ENCODE assay signal across 1 cellular context in genomic region chr14:32087173-32087861, GRCh38.
TF ChIP-seq lines count a peak whose summit lies in the region.

No MANE protein-coding gene starts in this region.

TF ChIP-seq in HEK293, 187 proteins besides CTCF, POLR2A, EP300 and RAD21 (continued from another document and continues in another):
- TF ChIP-seq ZBTB11 (tag by site-specific recombination; conservative IDR thresholded peaks at IDR 0.05; ENCODE audit: low read depth) (no peak), REPIN1 (tag by site-specific recombination; IDR thresholded peaks at IDR 0.05; ENCODE audit: low read depth) (no peak), ZBTB17 (tag by site-specific recombination; IDR thresholded peaks at IDR 0.05) (0 out of 2 replicates have a peak, but pooled peaks have one; percentile 38), SP7 (tag by site-specific recombination; IDR thresholded peaks at IDR 0.05) (peak; percentile 77), IKZF3 (tag by site-specific recombination; IDR thresholded peaks at IDR 0.05) (peak; percentile 90), ZXDB (tag by site-specific recombination; IDR thresholded peaks at IDR 0.05) (0 out of 2 replicates have a peak, but pooled peaks have one; percentile 51), ZNF354C (tag by site-specific recombination; IDR thresholded peaks at IDR 0.05; ENCODE audit: borderline replicate concordance, low read depth) (no peak), GLI2 (tag by site-specific recombination; IDR thresholded peaks at IDR 0.05; ENCODE audit: borderline replicate concordance, low read depth) (no peak), INSM2 (tag by site-specific recombination; IDR thresholded peaks at IDR 0.05) (peak; percentile 60; the same call in 1 of the 2 replicates), ZNF518A (tag by site-specific recombination; conservative IDR thresholded peaks at IDR 0.05; ENCODE audit: low read depth) (0 out of 2 replicates have a peak, but pooled peaks have one; percentile 30), ZNF791 (tag by site-specific recombination; IDR thresholded peaks at IDR 0.05) (no peak), ZFP41 (tag by site-specific recombination; IDR thresholded peaks at IDR 0.05; ENCODE audit: borderline replicate concordance) (no peak), ZNF175 (tag by site-specific recombination; IDR thresholded peaks at IDR 0.05) (no peak), ZSCAN30 (tag by site-specific recombination; IDR thresholded peaks at IDR 0.05) (no peak), ZNF362 (tag by site-specific recombination; IDR thresholded peaks at IDR 0.05) (no peak), TSHZ1 (tag by site-specific recombination; IDR thresholded peaks at IDR 0.05; ENCODE audit: borderline replicate concordance) (peak; percentile 37; the same call in 1 of the 2 replicates), ZNF596 (tag by site-specific recombination; IDR thresholded peaks at IDR 0.05) (no peak), ZBTB49 (tag by site-specific recombination; IDR thresholded peaks at IDR 0.05; ENCODE audit: low read depth) (no peak), ZSCAN16 (tag by site-specific recombination; IDR thresholded peaks at IDR 0.05) (no peak), PRDM10 (tag by site-specific recombination; IDR thresholded peaks at IDR 0.05) (peak; percentile 62), ZNF148 (tag by site-specific recombination; IDR thresholded peaks at IDR 0.05; ENCODE audit: borderline replicate concordance) (no peak), ZNF747 (tag by site-specific recombination; IDR thresholded peaks at IDR 0.05) (no peak), ZNF76 (tag by site-specific recombination; IDR thresholded peaks at IDR 0.05; ENCODE audit: borderline replicate concordance, low read depth) (no peak), ZNF843 (tag by site-specific recombination; IDR thresholded peaks at IDR 0.05) (peak; percentile 62; the same call in 1 of the 2 replicates), ZNF555 (tag by site-specific recombination; conservative IDR thresholded peaks at IDR 0.05) (no peak)
